Comparison of ENCODE assay signal across 8 cellular contexts in genomic region chr9:21994996-21995651, GRCh38. TPM values are rescaled to one million over a fixed set of nuclear protein-coding genes. Genes with fewer than 3 reads are reported as not detected.
DNase-seq lines count a peak whose midpoint lies in the region; ATAC-seq and TF ChIP-seq lines count a peak whose summit lies in the region.

No MANE protein-coding gene starts in this region.

- H3K4me3 ChIP-seq in CD4-positive, alpha-beta memory T cell (ENCODE audit: low read length in 2 of 2): peak overlapping the region; percentile 92 to 94
- H3K4me3 ChIP-seq in fibroblast of mammary gland (ENCODE audit: control insufficient read depth, low read depth, low read length) (peak overlapping the region; percentile 98), testis (peak overlapping the region; percentile 77 to 82)
- peak overlapping the region; percentile 93 for H3K4me3 ChIP-seq in naive thymus-derived CD4-positive, alpha-beta T cell (ENCODE audit: low read length)

- peaks cover 0 to 3% of the 10 kb centered on the region in 2 donors for H3K27me3 Mint-ChIP-seq in CD4-positive, alpha-beta memory T cell
- peaks cover 25 to 54% (median 44%) of the 10 kb centered on the region in 5 donors for H3K27me3 Mint-ChIP-seq in naive thymus-derived CD4-positive, alpha-beta T cell

- H3K4me3 Mint-ChIP-seq in CD4-positive, alpha-beta memory T cell: peak overlapping the region; percentile 93 to 100 (median 98)
- H3K4me3 Mint-ChIP-seq in naive thymus-derived CD4-positive, alpha-beta T cell: peak overlapping the region; percentile 88 to 97 (median 94)

- H3K36me3 Mint-ChIP-seq in CD4-positive, alpha-beta memory T cell: peaks cover 0 to 6% of the 10 kb centered on the region in 2 donors
- H3K36me3 Mint-ChIP-seq in naive thymus-derived CD4-positive, alpha-beta T cell: peaks cover 0 to 18% (median 0%) of the 10 kb centered on the region in 5 donors

- H3K9me3 ChIP-seq in CD4-positive, alpha-beta memory T cell (ENCODE audit: control insufficient read depth in 1 of 2, low read length in 2 of 2): no peaks in the 10 kb centered on the region
- peaks cover 0 to under 1% (median 0%) of the 10 kb centered on the region in 3 experiments for H3K9me3 ChIP-seq in naive thymus-derived CD4-positive, alpha-beta T cell (ENCODE audit: control insufficient read depth in 2 of 3, low read length in 3 of 3)
- no peaks in the 10 kb centered on the region for H3K9me3 ChIP-seq in testis

- peak overlapping the region; percentile 75 for H3K27ac ChIP-seq in CD4-positive, alpha-beta memory T cell (ENCODE audit: low read depth, low read length)
- H3K27ac ChIP-seq in naive thymus-derived CD4-positive, alpha-beta T cell (ENCODE audit: low read depth, low read length): peak overlapping the region; percentile 37
- peak overlapping the region; percentile 61 to 89 for H3K27ac ChIP-seq in testis

- CTCF ChIA-PET in CD4-positive, alpha-beta memory T cell (lab: Charles Lee; ENCODE audit: partially characterized antibody): interaction anchor here (1.0 to 6.7 kb wide), 8 partner anchors 13 to 182 kb away, joined by 3 to 50 read pairs (median 4); partner anchors contain the start of gene CDKN2B
- CTCF ChIA-PET in naive thymus-derived CD4-positive, alpha-beta T cell (lab: Charles Lee): no interaction called here

- peaks cover 21% of the 10 kb centered on the region for H3K4me1 ChIP-seq in CD4-positive, alpha-beta memory T cell (ENCODE audit: insufficient read depth, low read length)
- H3K4me1 ChIP-seq in naive thymus-derived CD4-positive, alpha-beta T cell (ENCODE audit: control insufficient read depth in 2 of 2, insufficient read depth in 2 of 2, low read length in 2 of 2): peaks cover 8 to 16% of the 10 kb centered on the region in 2 donors
- H3K4me1 ChIP-seq in testis: peaks cover 8% of the 10 kb centered on the region

- intact Hi-C loops in CD4-positive, alpha-beta memory T cell (cut with micrococcal nuclease): loop anchor here (1.0 to 10.0 kb wide), 7 partner anchors 13 to 660 kb away; partner anchors contain the start of genes KLHL9 and MTAP
- intact Hi-C loops in naive thymus-derived CD4-positive, alpha-beta T cell (cut with micrococcal nuclease): loop anchor here (1.0 to 10.0 kb wide), 17 partner anchors 10 to 666 kb away; partner anchors contain the start of gene KLHL9 (in 2 of the 2)
- intact Hi-C loops in testis (cut with DNase I; ENCODE audit: low total_unique reads): no loop called here

- POLR2A ChIA-PET in CD4-positive, alpha-beta memory T cell (lab: Charles Lee; ENCODE audit: partially characterized antibody): interaction anchor here (0.7 to 1.7 kb wide), 8 partner anchors 8 to 193 kb away, joined by 3 to 9 read pairs (median 4); partner anchors contain the start of genes CDKN2B and MTAP
- POLR2A ChIA-PET in naive thymus-derived CD4-positive, alpha-beta T cell (lab: Charles Lee): interaction anchor here (1.3 kb wide), 1 partner anchor 22 kb away, joined by 3 read pairs; no protein-coding TSS in a partner anchor

- no peaks in the 10 kb centered on the region for H3K27me3 ChIP-seq in CD4-positive, alpha-beta memory T cell (ENCODE audit: insufficient read depth, low read length)
- H3K27me3 ChIP-seq in naive thymus-derived CD4-positive, alpha-beta T cell (ENCODE audit: control insufficient read depth in 2 of 2, insufficient read depth in 2 of 2, low read length in 2 of 2): peaks cover 0 to 22% of the 10 kb centered on the region in 2 donors
- H3K27me3 ChIP-seq in testis: no peaks in the 10 kb centered on the region

- peaks cover 0 to 3% (median 0%) of the 10 kb centered on the region in 8 donors for H3K9me3 Mint-ChIP-seq in CD4-positive, alpha-beta memory T cell
- peaks cover 0 to 10% (median 2%) of the 10 kb centered on the region in 11 donors for H3K9me3 Mint-ChIP-seq in naive thymus-derived CD4-positive, alpha-beta T cell

- peaks cover 6 to 33% (median 13%) of the 10 kb centered on the region in 4 donors for H3K4me1 Mint-ChIP-seq in CD4-positive, alpha-beta memory T cell
- peaks cover 0 to 35% (median 13%) of the 10 kb centered on the region in 7 donors for H3K4me1 Mint-ChIP-seq in naive thymus-derived CD4-positive, alpha-beta T cell

- WGBS in testis, 2 donors: 0 to 1% methylated on average over 51 to 54 of the region's 56 CpGs

- TF ChIP-seq CTCF in fibroblast of mammary gland (conservative IDR thresholded peaks at IDR 0.05; ENCODE audit: control insufficient read depth, insufficient read depth, low read depth, low read length): no peak
- TF ChIP-seq CTCF in testis (IDR thresholded peaks at IDR 0.05): no peak

- peak overlapping the region; percentile 93 to 98 (median 95) for H3K27ac Mint-ChIP-seq in CD4-positive, alpha-beta memory T cell
- peak overlapping the region; percentile 29 to 98 (median 66) for H3K27ac Mint-ChIP-seq in naive thymus-derived CD4-positive, alpha-beta T cell

- ATAC-seq in GM19351 (IDR thresholded peaks at IDR 0.05; ENCODE audit: unreplicated experiment) (peak; percentile 86), HG03432 (IDR thresholded peaks at IDR 0.05; ENCODE audit: unreplicated experiment) (peak; percentile 88)
- peak; percentile 88 for ATAC-seq in naive thymus-derived CD4-positive, alpha-beta T cell

- H3K36me3 ChIP-seq in CD4-positive, alpha-beta memory T cell (ENCODE audit: insufficient read depth, low read length): no peaks in the 10 kb centered on the region
- H3K36me3 ChIP-seq in naive thymus-derived CD4-positive, alpha-beta T cell (ENCODE audit: control insufficient read depth in 2 of 3, insufficient read depth in 3 of 3, low read length in 3 of 3): peaks cover 0 to 7% (median 0%) of the 10 kb centered on the region in 3 experiments
- H3K36me3 ChIP-seq in testis (ENCODE audit: low read depth, missing control alignments): no peaks in the 10 kb centered on the region

- TF ChIP-seq POLR2A in testis (IDR thresholded peaks at IDR 0.05): no peak

- DNase-seq in CD4-positive, alpha-beta memory T cell: peak; percentile 84 to 89 (median 85)
- DNase-seq in NCI-H82 treated with DMSO at 0.1 percent for 48 hours (lab: John Stamatoyannopoulos, UW; ENCODE audit: unreplicated experiment) (peak; percentile 28), fibroblast of mammary gland (ENCODE audit: low read depth) (peak; percentile 68), testis (peak; percentile 76)
- peak; percentile 68 for DNase-seq in activated T-cell treated with anti-CD3 and anti-CD28 coated beads, Interleukin-2, amount 50 U/mL, for 1 hour
- peak; percentile 52 to 74 (median 69) for DNase-seq in naive thymus-derived CD4-positive, alpha-beta T cell

RNA-seq across cellular contexts. Expression of gene CDKN2B-AS1, which starts 0.5 kb away (rescaled TPM):
- 1 to 10 TPM; 1.9 to 2.2 TPM for total RNA-seq in CD4-positive, alpha-beta memory T cell
- polyA plus RNA-seq in CD4-positive, alpha-beta memory T cell: under 1 TPM in 1 of 2 donors, not detected in 1; 0.11 TPM
- 1 to 10 TPM in 1 of 5 experiments, under 1 TPM in 2, not detected in 2; 0.21 to 3.5 (median 0.61) TPM for total RNA-seq in naive thymus-derived CD4-positive, alpha-beta T cell
- not detected for polyA plus RNA-seq in naive thymus-derived CD4-positive, alpha-beta T cell
- total RNA-seq in testis: 1 to 10 TPM; 3.0 to 3.5 TPM
- polyA plus RNA-seq in testis (ENCODE audit: insufficient read depth, low read depth, low replicate concordance): 2.2 TPM

RNA-seq across cellular contexts. Expression of gene CDKN2A, which starts 0.9 kb away (rescaled TPM):
- total RNA-seq in CD4-positive, alpha-beta memory T cell: 1 to 10 TPM; 6.1 to 7.0 TPM
- polyA plus RNA-seq in CD4-positive, alpha-beta memory T cell: 1 to 10 TPM; 5.4 to 6.3 TPM
- total RNA-seq in naive thymus-derived CD4-positive, alpha-beta T cell: 10 to 100 TPM in 1 of 5 experiments, 1 to 10 TPM in 1, under 1 TPM in 2, not detected in 1; 0.43 to 21.7 (median 1.7) TPM
- polyA plus RNA-seq in naive thymus-derived CD4-positive, alpha-beta T cell: under 1 TPM in 1 of 2 donors, not detected in 1; 0.79 TPM
- 10 to 100 TPM; 20.4 to 67.5 TPM for total RNA-seq in testis
- 12.9 TPM for polyA plus RNA-seq in testis (ENCODE audit: insufficient read depth, low read depth, low replicate concordance)

RNA-seq across cellular contexts. Expression of gene CDKN2B, which starts 14.0 kb away (rescaled TPM):
- under 1 TPM; 0.64 TPM for total RNA-seq in CD4-positive, alpha-beta memory T cell
- polyA plus RNA-seq in CD4-positive, alpha-beta memory T cell: 1 to 10 TPM in 1 of 2 donors, under 1 TPM in 1; 0.26 to 2.1 TPM
- total RNA-seq in naive thymus-derived CD4-positive, alpha-beta T cell: 1 to 10 TPM in 2 of 5 experiments, under 1 TPM in 1, not detected in 2; 0.32 to 4.1 (median 1.6) TPM
- polyA plus RNA-seq in naive thymus-derived CD4-positive, alpha-beta T cell: not detected
- 10 to 100 TPM; 17.3 to 28.7 TPM for total RNA-seq in testis
- polyA plus RNA-seq in testis (ENCODE audit: insufficient read depth, low read depth, low replicate concordance): 11.8 TPM

Comparison
In these comparisons a context has a peak if more than half of its experiments do, and no peak if none do; other contexts are left out.
1. Peak in every context shown above with its lines: DNase-seq, ATAC-seq, H3K4me3 ChIP-seq and H3K27ac ChIP-seq.
2. DNase-seq: peak in every context shown above with its lines; median percentile 85 in CD4-positive, alpha-beta memory T cell; 76 in testis; 69 in naive thymus-derived CD4-positive, alpha-beta T cell; 68 in activated T-cell treated with anti-CD3 and anti-CD28 coated beads, Interleukin-2, amount 50 U/mL, for 1 hour; 68 in fibroblast of mammary gland; 28 in NCI-H82 treated with DMSO at 0.1 percent for 48 hours.